In the genomic region with DNA sequence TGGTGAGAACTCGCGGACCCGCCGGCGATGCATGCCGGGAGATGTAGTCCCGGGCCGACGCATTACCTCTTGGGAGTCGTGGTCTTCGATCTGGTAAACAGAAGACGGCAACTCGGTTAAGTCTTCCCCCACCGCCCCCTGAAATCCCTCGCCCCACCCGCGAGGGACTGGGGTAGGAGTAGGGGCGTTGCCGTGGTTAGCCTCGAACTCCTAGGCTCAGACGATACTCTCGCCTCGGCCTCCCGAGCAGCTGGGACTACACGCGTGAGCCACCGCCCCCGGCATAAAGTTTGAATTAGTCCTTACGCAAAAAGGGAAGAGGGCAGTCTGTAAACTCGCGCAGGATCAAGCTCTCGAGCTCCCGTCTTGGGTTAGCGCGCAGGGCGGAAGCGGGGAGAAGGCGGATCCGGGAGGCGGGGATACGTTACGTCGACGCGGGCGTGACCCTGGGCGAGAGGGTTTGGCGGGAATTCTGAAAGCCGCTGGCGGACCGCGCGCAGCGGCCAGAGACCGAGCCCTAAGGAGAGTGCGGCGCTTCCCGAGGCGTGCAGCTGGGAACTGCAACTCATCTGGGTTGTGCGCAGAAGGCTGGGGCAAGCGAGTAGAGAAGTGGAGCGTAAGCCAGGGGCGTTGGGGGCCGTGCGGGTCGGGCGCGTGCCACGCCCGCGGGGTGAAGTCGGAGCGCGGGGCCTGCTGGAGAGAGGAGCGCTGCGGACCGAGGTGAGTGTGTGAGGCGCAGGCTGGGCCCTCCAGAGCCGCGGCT, we compare ENCODE assay signal across 1 cellular context.
TF ChIP-seq lines count a peak whose summit lies in the region.

A gene (plus strand): TSS at position 469 of the 763 bp plus-strand sequence. CDS start 3,585 bp downstream, outside the sequence.

TF ChIP-seq in HepG2, 621 proteins besides CTCF, POLR2A, EP300 and RAD21 (continued from another document and continues in another):
- TF ChIP-seq, protein P1, sequence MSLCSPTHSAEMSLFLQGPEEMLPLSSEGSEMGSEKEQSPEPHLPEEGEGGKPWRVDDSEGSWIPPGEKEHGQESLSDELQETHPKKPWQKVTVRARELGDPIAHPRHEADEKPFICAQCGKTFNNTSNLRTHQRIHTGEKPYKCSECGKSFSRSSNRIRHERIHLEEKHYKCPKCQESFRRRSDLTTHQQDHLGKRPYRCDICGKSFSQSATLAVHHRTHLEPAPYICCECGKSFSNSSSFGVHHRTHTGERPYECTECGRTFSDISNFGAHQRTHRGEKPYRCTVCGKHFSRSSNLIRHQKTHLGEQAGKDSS (CRISPR knock-in tag; IDR thresholded peaks at IDR 0.05; ENCODE audit: borderline replicate concordance, low read depth) = peak; percentile 23; the same call in 1 of the 2 replicates
- TF ChIP-seq ZNF550 (CRISPR knock-in tag; IDR thresholded peaks at IDR 0.05; ENCODE audit: borderline replicate concordance) = no peak
- TF ChIP-seq, protein P2, sequence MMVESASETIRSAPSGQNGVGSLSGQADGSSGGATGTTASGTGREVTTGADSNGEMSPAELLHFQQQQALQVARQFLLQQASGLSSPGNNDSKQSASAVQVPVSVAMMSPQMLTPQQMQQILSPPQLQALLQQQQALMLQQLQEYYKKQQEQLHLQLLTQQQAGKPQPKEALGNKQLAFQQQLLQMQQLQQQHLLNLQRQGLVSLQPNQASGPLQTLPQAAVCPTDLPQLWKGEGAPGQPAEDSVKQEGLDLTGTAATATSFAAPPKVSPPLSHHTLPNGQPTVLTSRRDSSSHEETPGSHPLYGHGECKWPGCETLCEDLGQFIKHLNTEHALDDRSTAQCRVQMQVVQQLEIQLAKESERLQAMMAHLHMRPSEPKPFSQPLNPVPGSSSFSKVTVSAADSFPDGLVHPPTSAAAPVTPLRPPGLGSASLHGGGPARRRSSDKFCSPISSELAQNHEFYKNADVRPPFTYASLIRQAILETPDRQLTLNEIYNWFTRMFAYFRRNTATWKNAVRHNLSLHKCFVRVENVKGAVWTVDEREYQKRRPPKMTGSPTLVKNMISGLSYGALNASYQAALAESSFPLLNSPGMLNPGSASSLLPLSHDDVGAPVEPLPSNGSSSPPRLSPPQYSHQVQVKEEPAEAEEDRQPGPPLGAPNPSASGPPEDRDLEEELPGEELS (CRISPR knock-in tag; IDR thresholded peaks at IDR 0.05) = peak; percentile 67
- TF ChIP-seq, protein P3, sequence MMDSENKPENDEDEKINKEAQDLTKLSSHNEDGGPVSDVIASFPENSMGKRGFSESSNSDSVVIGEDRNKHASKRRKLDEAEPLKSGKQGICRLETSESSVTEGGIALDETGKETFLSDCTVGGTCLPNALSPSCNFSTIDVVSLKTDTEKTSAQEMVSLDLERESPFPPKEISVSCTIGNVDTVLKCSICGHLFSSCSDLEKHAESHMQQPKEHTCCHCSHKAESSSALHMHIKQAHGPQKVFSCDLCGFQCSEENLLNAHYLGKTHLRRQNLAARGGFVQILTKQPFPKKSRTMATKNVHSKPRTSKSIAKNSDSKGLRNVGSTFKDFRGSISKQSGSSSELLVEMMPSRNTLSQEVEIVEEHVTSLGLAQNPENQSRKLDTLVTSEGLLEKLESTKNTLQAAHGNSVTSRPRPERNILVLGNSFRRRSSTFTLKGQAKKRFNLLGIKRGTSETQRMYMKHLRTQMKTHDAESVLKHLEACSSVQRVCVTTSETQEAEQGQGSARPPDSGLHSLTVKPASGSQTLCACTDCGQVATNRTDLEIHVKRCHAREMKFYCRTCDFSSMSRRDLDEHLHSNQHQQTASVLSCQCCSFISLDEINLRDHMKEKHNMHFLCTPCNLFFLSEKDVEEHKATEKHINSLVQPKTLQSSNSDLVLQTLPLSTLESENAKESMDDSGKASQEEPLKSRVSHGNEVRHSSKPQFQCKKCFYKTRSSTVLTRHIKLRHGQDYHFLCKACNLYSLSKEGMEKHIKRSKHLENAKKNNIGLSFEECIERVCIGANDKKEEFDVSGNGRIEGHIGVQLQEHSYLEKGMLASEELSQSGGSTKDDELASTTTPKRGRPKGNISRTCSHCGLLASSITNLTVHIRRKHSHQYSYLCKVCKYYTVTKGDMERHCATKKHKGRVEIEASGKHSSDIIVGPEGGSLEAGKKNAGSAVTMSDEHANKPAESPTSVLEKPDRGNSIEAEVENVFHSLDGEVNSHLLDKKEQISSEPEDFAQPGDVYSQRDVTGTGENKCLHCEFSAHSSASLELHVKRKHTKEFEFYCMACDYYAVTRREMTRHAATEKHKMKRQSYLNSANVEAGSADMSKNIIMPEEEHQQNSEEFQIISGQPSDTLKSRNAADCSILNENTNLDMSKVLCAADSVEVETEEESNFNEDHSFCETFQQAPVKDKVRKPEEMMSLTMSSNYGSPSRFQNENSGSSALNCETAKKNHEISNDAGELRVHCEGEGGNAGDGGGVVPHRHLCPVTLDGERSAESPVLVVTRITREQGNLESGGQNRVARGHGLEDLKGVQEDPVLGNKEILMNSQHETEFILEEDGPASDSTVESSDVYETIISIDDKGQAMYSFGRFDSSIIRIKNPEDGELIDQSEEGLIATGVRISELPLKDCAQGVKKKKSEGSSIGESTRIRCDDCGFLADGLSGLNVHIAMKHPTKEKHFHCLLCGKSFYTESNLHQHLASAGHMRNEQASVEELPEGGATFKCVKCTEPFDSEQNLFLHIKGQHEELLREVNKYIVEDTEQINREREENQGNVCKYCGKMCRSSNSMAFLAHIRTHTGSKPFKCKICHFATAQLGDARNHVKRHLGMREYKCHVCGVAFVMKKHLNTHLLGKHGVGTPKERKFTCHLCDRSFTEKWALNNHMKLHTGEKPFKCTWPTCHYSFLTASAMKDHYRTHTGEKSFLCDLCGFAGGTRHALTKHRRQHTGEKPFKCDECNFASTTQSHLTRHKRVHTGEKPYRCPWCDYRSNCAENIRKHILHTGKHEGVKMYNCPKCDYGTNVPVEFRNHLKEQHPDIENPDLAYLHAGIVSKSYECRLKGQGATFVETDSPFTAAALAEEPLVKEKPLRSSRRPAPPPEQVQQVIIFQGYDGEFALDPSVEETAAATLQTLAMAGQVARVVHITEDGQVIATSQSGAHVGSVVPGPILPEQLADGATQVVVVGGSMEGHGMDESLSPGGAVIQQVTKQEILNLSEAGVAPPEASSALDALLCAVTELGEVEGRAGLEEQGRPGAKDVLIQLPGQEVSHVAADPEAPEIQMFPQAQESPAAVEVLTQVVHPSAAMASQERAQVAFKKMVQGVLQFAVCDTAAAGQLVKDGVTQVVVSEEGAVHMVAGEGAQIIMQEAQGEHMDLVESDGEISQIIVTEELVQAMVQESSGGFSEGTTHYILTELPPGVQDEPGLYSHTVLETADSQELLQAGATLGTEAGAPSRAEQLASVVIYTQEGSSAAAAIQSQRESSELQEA (CRISPR knock-in tag; IDR thresholded peaks at IDR 0.05; ENCODE audit: not compliant biosample characterization) = no peak
- TF ChIP-seq HNRNPLL (IDR thresholded peaks at IDR 0.05; ENCODE audit: low read depth, low read length, poor library complexity, severe bottlenecking) = peak; percentile 96
- TF ChIP-seq, protein P4, sequence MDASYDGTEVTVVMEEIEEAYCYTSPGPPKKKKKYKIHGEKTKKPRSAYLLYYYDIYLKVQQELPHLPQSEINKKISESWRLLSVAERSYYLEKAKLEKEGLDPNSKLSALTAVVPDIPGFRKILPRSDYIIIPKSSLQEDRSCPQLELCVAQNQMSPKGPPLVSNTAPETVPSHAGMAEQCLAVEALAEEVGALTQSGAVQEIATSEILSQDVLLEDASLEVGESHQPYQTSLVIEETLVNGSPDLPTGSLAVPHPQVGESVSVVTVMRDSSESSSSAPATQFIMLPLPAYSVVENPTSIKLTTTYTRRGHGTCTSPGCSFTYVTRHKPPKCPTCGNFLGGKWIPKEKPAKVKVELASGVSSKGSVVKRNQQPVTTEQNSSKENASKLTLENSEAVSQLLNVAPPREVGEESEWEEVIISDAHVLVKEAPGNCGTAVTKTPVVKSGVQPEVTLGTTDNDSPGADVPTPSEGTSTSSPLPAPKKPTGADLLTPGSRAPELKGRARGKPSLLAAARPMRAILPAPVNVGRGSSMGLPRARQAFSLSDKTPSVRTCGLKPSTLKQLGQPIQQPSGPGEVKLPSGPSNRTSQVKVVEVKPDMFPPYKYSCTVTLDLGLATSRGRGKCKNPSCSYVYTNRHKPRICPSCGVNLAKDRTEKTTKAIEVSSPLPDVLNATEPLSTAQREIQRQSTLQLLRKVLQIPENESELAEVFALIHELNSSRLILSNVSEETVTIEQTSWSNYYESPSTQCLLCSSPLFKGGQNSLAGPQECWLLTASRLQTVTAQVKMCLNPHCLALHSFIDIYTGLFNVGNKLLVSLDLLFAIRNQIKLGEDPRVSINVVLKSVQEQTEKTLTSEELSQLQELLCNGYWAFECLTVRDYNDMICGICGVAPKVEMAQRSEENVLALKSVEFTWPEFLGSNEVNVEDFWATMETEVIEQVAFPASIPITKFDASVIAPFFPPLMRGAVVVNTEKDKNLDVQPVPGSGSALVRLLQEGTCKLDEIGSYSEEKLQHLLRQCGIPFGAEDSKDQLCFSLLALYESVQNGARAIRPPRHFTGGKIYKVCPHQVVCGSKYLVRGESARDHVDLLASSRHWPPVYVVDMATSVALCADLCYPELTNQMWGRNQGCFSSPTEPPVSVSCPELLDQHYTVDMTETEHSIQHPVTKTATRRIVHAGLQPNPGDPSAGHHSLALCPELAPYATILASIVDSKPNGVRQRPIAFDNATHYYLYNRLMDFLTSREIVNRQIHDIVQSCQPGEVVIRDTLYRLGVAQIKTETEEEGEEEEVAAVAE (CRISPR knock-in tag; IDR thresholded peaks at IDR 0.05; ENCODE audit: borderline replicate concordance) = 0 out of 2 replicates have a peak, but pooled peaks have one; percentile 59
- TF ChIP-seq JUN (CRISPR knock-in tag; IDR thresholded peaks at IDR 0.05) = no peak; the same call in 1 of the 2 replicates
- 0 out of 2 replicates have a peak, but pooled peaks have one; percentile 13 for TF ChIP-seq ZNF790 (CRISPR knock-in tag; IDR thresholded peaks at IDR 0.05; ENCODE audit: borderline replicate concordance)
- TF ChIP-seq ZNF75D (CRISPR knock-in tag; IDR thresholded peaks at IDR 0.05; ENCODE audit: borderline replicate concordance) = no peak
- TF ChIP-seq TOE1 (CRISPR knock-in tag; IDR thresholded peaks at IDR 0.05) = no peak
- TF ChIP-seq ZFP82 (CRISPR knock-in tag; IDR thresholded peaks at IDR 0.05; ENCODE audit: borderline replicate concordance) = peak; percentile 50; the same call in 1 of the 2 replicates
- TF ChIP-seq, protein P5, sequence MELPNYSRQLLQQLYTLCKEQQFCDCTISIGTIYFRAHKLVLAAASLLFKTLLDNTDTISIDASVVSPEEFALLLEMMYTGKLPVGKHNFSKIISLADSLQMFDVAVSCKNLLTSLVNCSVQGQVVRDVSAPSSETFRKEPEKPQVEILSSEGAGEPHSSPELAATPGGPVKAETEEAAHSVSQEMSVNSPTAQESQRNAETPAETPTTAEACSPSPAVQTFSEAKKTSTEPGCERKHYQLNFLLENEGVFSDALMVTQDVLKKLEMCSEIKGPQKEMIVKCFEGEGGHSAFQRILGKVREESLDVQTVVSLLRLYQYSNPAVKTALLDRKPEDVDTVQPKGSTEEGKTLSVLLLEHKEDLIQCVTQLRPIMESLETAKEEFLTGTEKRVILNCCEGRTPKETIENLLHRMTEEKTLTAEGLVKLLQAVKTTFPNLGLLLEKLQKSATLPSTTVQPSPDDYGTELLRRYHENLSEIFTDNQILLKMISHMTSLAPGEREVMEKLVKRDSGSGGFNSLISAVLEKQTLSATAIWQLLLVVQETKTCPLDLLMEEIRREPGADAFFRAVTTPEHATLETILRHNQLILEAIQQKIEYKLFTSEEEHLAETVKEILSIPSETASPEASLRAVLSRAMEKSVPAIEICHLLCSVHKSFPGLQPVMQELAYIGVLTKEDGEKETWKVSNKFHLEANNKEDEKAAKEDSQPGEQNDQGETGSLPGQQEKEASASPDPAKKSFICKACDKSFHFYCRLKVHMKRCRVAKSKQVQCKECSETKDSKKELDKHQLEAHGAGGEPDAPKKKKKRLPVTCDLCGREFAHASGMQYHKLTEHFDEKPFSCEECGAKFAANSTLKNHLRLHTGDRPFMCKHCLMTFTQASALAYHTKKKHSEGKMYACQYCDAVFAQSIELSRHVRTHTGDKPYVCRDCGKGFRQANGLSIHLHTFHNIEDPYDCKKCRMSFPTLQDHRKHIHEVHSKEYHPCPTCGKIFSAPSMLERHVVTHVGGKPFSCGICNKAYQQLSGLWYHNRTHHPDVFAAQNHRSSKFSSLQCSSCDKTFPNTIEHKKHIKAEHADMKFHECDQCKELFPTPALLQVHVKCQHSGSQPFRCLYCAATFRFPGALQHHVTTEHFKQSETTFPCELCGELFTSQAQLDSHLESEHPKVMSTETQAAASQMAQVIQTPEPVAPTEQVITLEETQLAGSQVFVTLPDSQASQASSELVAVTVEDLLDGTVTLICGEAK (IDR thresholded peaks at IDR 0.05) = no peak
- TF ChIP-seq, protein P5 (CRISPR knock-in tag; IDR thresholded peaks at IDR 0.05) = peak; percentile 53
- peak; percentile 98 for TF ChIP-seq MXI1 (IDR thresholded peaks at IDR 0.05; ENCODE audit: borderline replicate concordance, low read depth, low read length)
- peak; percentile 87; the same call in 1 of the 2 replicates for TF ChIP-seq PRMT3 (CRISPR knock-in tag; IDR thresholded peaks at IDR 0.05; ENCODE audit: borderline replicate concordance, low read depth)
- TF ChIP-seq PITX1 (CRISPR knock-in tag; IDR thresholded peaks at IDR 0.05) = 0 out of 2 replicates have a peak, but pooled peaks have one; percentile 43
